8 cellular contexts compared by ENCODE assay signal in the genomic region with DNA sequence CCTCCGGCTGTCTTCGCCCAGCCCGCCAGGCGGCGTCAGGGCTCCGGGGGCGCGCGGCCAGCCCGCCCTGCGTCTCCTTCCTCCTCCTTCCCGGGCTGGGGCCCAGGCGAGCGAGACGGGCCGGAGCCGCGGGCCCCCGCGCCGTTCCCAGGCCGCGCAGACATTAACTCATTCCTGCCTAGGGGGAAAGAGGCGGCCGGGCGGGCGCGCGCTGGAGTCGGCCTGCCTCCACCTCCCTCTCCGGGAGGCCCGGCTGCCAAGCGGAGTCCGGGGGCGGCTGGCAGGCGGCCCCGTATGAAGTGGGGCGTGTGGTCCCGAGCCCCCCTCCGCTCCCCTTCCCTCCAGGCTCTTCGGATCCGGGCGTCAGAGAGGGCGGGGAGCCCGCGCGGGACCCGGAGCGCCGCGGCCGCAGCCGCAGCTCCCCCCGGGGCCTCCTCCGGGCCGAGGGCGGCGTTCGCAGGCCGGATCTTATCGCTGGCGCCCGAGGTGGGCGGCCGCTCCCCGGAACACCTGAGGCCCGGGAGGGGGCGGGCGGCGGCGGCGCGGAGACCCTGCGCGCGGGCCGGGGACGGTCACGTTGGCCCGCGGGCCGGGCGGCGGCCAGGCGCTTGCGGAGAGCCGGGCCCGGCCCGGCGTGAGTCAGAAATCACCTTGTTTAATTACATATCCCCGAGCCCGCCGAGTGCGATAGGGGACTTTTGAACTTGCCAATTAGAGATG. TPM values are rescaled to one million over a fixed set of nuclear protein-coding genes. Genes with fewer than 3 reads are reported as not detected.
DNase-seq lines count a peak whose midpoint lies in the region; ATAC-seq and TF ChIP-seq lines count a peak whose summit lies in the region.

No MANE protein-coding gene starts in this region.

- no peaks in the 10 kb centered on the region for H4K20me1 ChIP-seq in SU-DHL-6 (ENCODE audit: low read depth, low read length)

- H3K9ac ChIP-seq in SU-DHL-6 (ENCODE audit: low read length), result peak overlapping the region; percentile 76

- ATAC-seq in heart left ventricle, result peak; percentile 5 to 70 (median 65)
- peak; percentile 93 to 98 for ATAC-seq in upper lobe of left lung (ENCODE audit: low FRiP score in 2 of 2)

- H3K4me3 ChIP-seq in GM08714 (ENCODE audit: low read length) (peak overlapping the region; percentile 69; the same call in 1 of the 2 replicates), HAP-1 (peak overlapping the region; percentile 46), MG63 (peak overlapping the region; percentile 74), SU-DHL-6 (ENCODE audit: insufficient read depth, low read length, poor library complexity, severe bottlenecking) (peak overlapping the region; percentile 60), heart left ventricle (peak overlapping the region; percentile 40 to 84 (median 67)), upper lobe of left lung (peak overlapping the region; percentile 49 to 85 (median 80))

- H3K27ac ChIP-seq in SU-DHL-6 (ENCODE audit: low read depth, low read length) (peak overlapping the region; percentile 71), heart left ventricle (peak overlapping the region; percentile 64 to 98 (median 90)), upper lobe of left lung (peak overlapping the region; percentile 88 to 94 (median 91))

- H3K79me2 ChIP-seq in SU-DHL-6 (ENCODE audit: insufficient read depth, low read length), result no peaks in the 10 kb centered on the region

- peak; percentile 56 for TF ChIP-seq CTCF in SU-DHL-6 (IDR thresholded peaks at IDR 0.05; ENCODE audit: insufficient read depth, low read length, poor library complexity, severe bottlenecking)
- TF ChIP-seq CTCF in heart left ventricle (IDR thresholded peaks at IDR 0.05), result peak; percentile 63 to 93 (median 82)
- TF ChIP-seq CTCF in upper lobe of left lung (IDR thresholded peaks at IDR 0.05), result peak; percentile 80 to 99 (median 96)

- H3K27me3 ChIP-seq in HAP-1 (ENCODE audit: low read depth) (no peaks in the 10 kb centered on the region), MG63 (no peaks in the 10 kb centered on the region), SU-DHL-6 (ENCODE audit: low read length) (no peaks in the 10 kb centered on the region), heart left ventricle (peaks cover 0 to 9% (median 0%) of the 10 kb centered on the region in 9 donors), upper lobe of left lung (no peaks in the 10 kb centered on the region)

- H3F3A ChIP-seq in SU-DHL-6 (ENCODE audit: insufficient read depth), result peaks cover 10% of the 10 kb centered on the region

- TF ChIP-seq POLR2A in heart left ventricle (IDR thresholded peaks at IDR 0.05), result peak in 1 of 2 donors; percentile 68
- TF ChIP-seq POLR2A in upper lobe of left lung (IDR thresholded peaks at IDR 0.05), result peak in 3 of 4 donors; percentile 75 to 85 (median 76)

- no peak for TF ChIP-seq EP300 in upper lobe of left lung (IDR thresholded peaks at IDR 0.05)

- H2AFZ ChIP-seq in SU-DHL-6 (ENCODE audit: low read depth, low read length, severe bottlenecking), result peak overlapping the region; percentile 97

- peaks cover 11% of the 10 kb centered on the region for H3K4me1 ChIP-seq in HAP-1
- peaks cover 4 to 81% (median 22%) of the 10 kb centered on the region in 12 donors for H3K4me1 ChIP-seq in heart left ventricle
- peaks cover 11 to 24% (median 13%) of the 10 kb centered on the region in 4 donors for H3K4me1 ChIP-seq in upper lobe of left lung

- intact Hi-C loops in heart left ventricle (cut with DNase I), result loop anchor here in 5 of 10 donors (1.0 to 10.0 kb wide), 4 partner anchors 46 to 188 kb away; a partner anchor contains a TSS
- intact Hi-C loops in posterior vena cava (cut with DNase I), result loop anchor here in 1 of 2 donors (5.0 kb wide), 2 partner anchors 46 to 191 kb away; a partner anchor contains a TSS

- DNase-seq in HAP-1 (ENCODE audit: low spot score in 2 of 2) (peak; percentile 78 to 89), MG63 (peak; percentile 91), heart left ventricle (peak; percentile 89 to 95 (median 89)), posterior vena cava (ENCODE audit: low spot score) (peak; percentile 96), upper lobe of left lung (peak; percentile 90 to 98)
- peak; percentile 59 for DNase-seq in activated naive CD8-positive, alpha-beta T cell treated with anti-CD3 and anti-CD28 coated beads, Interleukin-2, amount 50 U/mL, for 16 hours (ENCODE audit: low read depth, low spot score)

- no peaks in the 10 kb centered on the region for H3K9me2 ChIP-seq in SU-DHL-6 (replicated peaks; ENCODE audit: insufficient read depth, low read length)

- in situ Hi-C loops in HAP-1 (cut with MboI; ENCODE audit: low sequenced_read_pairs), result no loop called here

- peak overlapping the region; percentile 63 for H3K4me2 ChIP-seq in SU-DHL-6 (ENCODE audit: low read depth, low read length, poor library complexity, severe bottlenecking)

- no peaks in the 10 kb centered on the region for H3K9me3 ChIP-seq in HAP-1
- no peaks in the 10 kb centered on the region for H3K9me3 ChIP-seq in MG63
- no peaks in the 10 kb centered on the region for H3K9me3 ChIP-seq in SU-DHL-6 (ENCODE audit: insufficient read depth, low read length)
- no peaks in the 10 kb centered on the region for H3K9me3 ChIP-seq in heart left ventricle
- H3K9me3 ChIP-seq in upper lobe of left lung, result no peaks in the 10 kb centered on the region

- H3K36me3 ChIP-seq in HAP-1 (replicated peaks) (no peaks in the 10 kb centered on the region), MG63 (no peaks in the 10 kb centered on the region), SU-DHL-6 (ENCODE audit: low read length) (no peaks in the 10 kb centered on the region), heart left ventricle (peaks cover 0 to 58% (median 20%) of the 10 kb centered on the region in 9 donors), upper lobe of left lung (no peaks in the 10 kb centered on the region)

- 0 to 1% (median 1%) methylated on average over 28 to 94 of the region's 94 CpGs for WGBS in heart left ventricle, 4 donors
- 0 to 1% methylated on average over 5 to 28 of the region's 94 CpGs for WGBS in upper lobe of left lung, 2 donors

RNA-seq across cellular contexts. Expression of a gene that starts 43.1 kb away (rescaled TPM):
- total RNA-seq in MG63 (2014; rRNA removed; shearing (Covaris generic); ENCODE audit: low replicate concordance), result not detected in 2 replicates
- total RNA-seq in heart left ventricle (1,000 to 10,000 TPM in 7 of 9 donors, 100 to 1,000 TPM in 2; 800 to 1,716 (median 1,273) TPM), posterior vena cava (10 to 100 TPM; 27.9 to 29.3 TPM), upper lobe of left lung (1 to 10 TPM in 3 of 6 donors, under 1 TPM in 3; 0.67 to 2.1 (median 1.1) TPM)
- polyA plus RNA-seq in heart left ventricle, result 1,000 to 10,000 TPM in 1 of 2 donors, 100 to 1,000 TPM in 1; 165 to 1,759 TPM

RNA-seq across cellular contexts. Expression of a gene that starts 45.0 kb away (rescaled TPM):
- total RNA-seq in MG63 (2014; rRNA removed; shearing (Covaris generic); ENCODE audit: low replicate concordance), result 32.6 and 35.1 TPM in 2 replicates
- total RNA-seq in heart left ventricle (10 to 100 TPM; 19.9 to 72.0 (median 46.1) TPM), posterior vena cava (10 to 100 TPM; 68.0 to 75.8 TPM), upper lobe of left lung (10 to 100 TPM; 12.9 to 37.4 (median 30.6) TPM)
- polyA plus RNA-seq in heart left ventricle, result 10 to 100 TPM in 1 of 2 donors, 1 to 10 TPM in 1; 6.3 to 18.6 TPM

RNA-seq across cellular contexts. Expression of a gene that starts 57.0 kb away (rescaled TPM):
- total RNA-seq in MG63 (2014; rRNA removed; shearing (Covaris generic); ENCODE audit: low replicate concordance), result not detected in 2 replicates
- total RNA-seq in heart left ventricle (under 1 TPM in 3 of 9 donors, not detected in 6; 0.19 to 0.28 (median 0.25) TPM), posterior vena cava (not detected), upper lobe of left lung (not detected)
- under 1 TPM; 0.03 to 0.08 TPM for polyA plus RNA-seq in heart left ventricle

Comparison
In these comparisons a context has a peak if more than half of its experiments do, and no peak if none do; other contexts are left out.
1. Peak in every context shown above with its lines: DNase-seq, ATAC-seq, H3K4me3 ChIP-seq and H3K27ac ChIP-seq.
2. RNA of a gene that starts 43.1 kb away (total RNA-seq): 800 to 1,716 TPM in heart left ventricle; 27.9 to 29.3 TPM in posterior vena cava, 0.67 to 2.1 TPM in upper lobe of left lung and not detected in MG63; every median in the first group is over 10 times any median in the second.